Comparison of ENCODE assay signal across 12 cellular contexts in genomic region chr1:153960206-153960605, GRCh38. TPM values are rescaled to one million over a fixed set of nuclear protein-coding genes. Genes with fewer than 3 reads are reported as not detected.
DNase-seq lines count a peak whose midpoint lies in the region; ATAC-seq, FAIRE-seq and TF ChIP-seq lines count a peak whose summit lies in the region.
"Had no signal": no experiment of that assay in that cellular context is flagged by ENCODE, and none has a peak within 500 bp of the region (broad histone marks: within the 10 kb centered on the region; RNA-seq: fewer than 3 reads in every experiment).

No MANE protein-coding gene starts in this region.

- no peak overlapping the region for H3K4me3 Mint-ChIP-seq in astrocyte (ENCODE audit: unreplicated experiment)
- H3K4me3 Mint-ChIP-seq: HFFc6 had no signal

- H3K4me1 ChIP-seq in astrocyte (ENCODE audit: insufficient read depth, low read length) (peaks cover 31% of the 10 kb centered on the region), psoas muscle (peaks cover 52% of the 10 kb centered on the region)

- TF ChIP-seq CTCF in astrocyte (IDR thresholded peaks at IDR 0.05; ENCODE audit: insufficient read depth, low read depth, low read length) (no peak), psoas muscle (IDR thresholded peaks at IDR 0.05) (no peak)

- DNase-seq in H7 (peak; percentile 7), astrocyte (ENCODE audit: low read depth) (no peak), psoas muscle (peak in 1 of 2 donors; percentile 58)
- DNase-seq: cortex of kidney, HFFc6, NCI-H146, NCI-H69, thyroid gland had no signal

- H3K4me1 Mint-ChIP-seq in astrocyte (ENCODE audit: low read depth, unreplicated experiment) = peaks cover 34% of the 10 kb centered on the region

- WGBS in psoas muscle, 3 donors = 38 to 54% (median 48%) methylated on average over 11 of the region's 11 CpGs

- no peak for FAIRE-seq in astrocyte (lab: Jason Lieb, UNC)

- no peaks in the 10 kb centered on the region for H3K27me3 Mint-ChIP-seq in astrocyte (ENCODE audit: low read depth, unreplicated experiment)

- intact Hi-C loops in psoas muscle (cut with DNase I) = no loop called here

- H3K36me3 ChIP-seq in H7 (replicated peaks; ENCODE audit: control insufficient read depth, insufficient read depth, low read length) = peaks cover 24% of the 10 kb centered on the region
- H3K36me3 ChIP-seq in astrocyte (ENCODE audit: insufficient read depth, low read length) = no peaks in the 10 kb centered on the region
- peaks cover 4 to 22% of the 10 kb centered on the region in 2 donors for H3K36me3 ChIP-seq in psoas muscle (ENCODE audit: insufficient read depth in 1 of 2, low read depth in 1 of 2)

- H3K9me3 Mint-ChIP-seq in astrocyte (ENCODE audit: unreplicated experiment) = no peaks in the 10 kb centered on the region
- H3K9me3 Mint-ChIP-seq: HFFc6 had no signal

- peaks cover 9% of the 10 kb centered on the region for H3K36me3 Mint-ChIP-seq in astrocyte (ENCODE audit: low read depth, unreplicated experiment)

- peaks cover 63% of the 10 kb centered on the region for H3K79me2 ChIP-seq in astrocyte (ENCODE audit: insufficient read depth, low read length)

- ATAC-seq in psoas muscle = no peak
- ATAC-seq in HG02885 (IDR thresholded peaks at IDR 0.05; ENCODE audit: poor library complexity, unreplicated experiment) = no peak
- no peak for ATAC-seq in HG02759 (IDR thresholded peaks at IDR 0.05; ENCODE audit: unreplicated experiment)
- ATAC-seq: mucosa of descending colon, sciatic nerve had no signal

- peaks cover 36% of the 10 kb centered on the region for H4K20me1 ChIP-seq in astrocyte (ENCODE audit: insufficient read depth, low read length)

- no peak overlapping the region for H3K27ac ChIP-seq in astrocyte (ENCODE audit: low read depth, low read length)
- H3K27ac ChIP-seq in psoas muscle = peak overlapping the region; percentile 93
- H3K27ac ChIP-seq: thyroid gland had no signal

- H3K27ac Mint-ChIP-seq in astrocyte (ENCODE audit: unreplicated experiment) = peak overlapping the region; percentile 58

- H3K27me3 ChIP-seq in H7 (ENCODE audit: control insufficient read depth, insufficient read depth, low read length) (no peaks in the 10 kb centered on the region), astrocyte (ENCODE audit: insufficient read depth, low read length) (no peaks in the 10 kb centered on the region), psoas muscle (ENCODE audit: insufficient read depth in 3 of 3, low read length in 2 of 3) (no peaks in the 10 kb centered on the region)
- H3K27me3 ChIP-seq: thyroid gland had no signal

- H3K9me3 ChIP-seq in astrocyte (ENCODE audit: insufficient read depth, low read depth, low read length) = no peaks in the 10 kb centered on the region
- no peaks in the 10 kb centered on the region for H3K9me3 ChIP-seq in psoas muscle
- H3K9me3 ChIP-seq: mucosa of descending colon, thyroid gland had no signal

- H3K4me3 ChIP-seq in H7 (ENCODE audit: insufficient read depth, low read depth, low read length) (no peak overlapping the region), astrocyte (ENCODE audit: insufficient read depth, low read depth, low read length) (no peak overlapping the region), psoas muscle (no peak overlapping the region)
- H3K4me3 ChIP-seq: mucosa of descending colon, thyroid gland had no signal

- no peak overlapping the region for H3K9ac ChIP-seq in astrocyte (ENCODE audit: low read length)

- H3K4me2 ChIP-seq in astrocyte (ENCODE audit: low read length) = no peak overlapping the region

- H2AFZ ChIP-seq in astrocyte (ENCODE audit: low read depth, low read length) = no peak overlapping the region

RNA-seq across cellular contexts. Expression of gene CRTC2, which starts 1.8 kb away (rescaled TPM):
- 17.1 and 22.4 TPM in 2 replicates for total RNA-seq in H7 (2014; rRNA removed; shearing (Covaris generic))
- total RNA-seq in astrocyte = 38.3 and 38.4 TPM in 2 replicates
- total RNA-seq in psoas muscle = 10 to 100 TPM; 17.0 to 39.0 (median 27.6) TPM
- 10 to 100 TPM; 31.3 to 54.6 (median 31.3) TPM for polyA plus RNA-seq in psoas muscle

RNA-seq across cellular contexts. Expression of gene SLC39A1, which starts 3.1 kb away (rescaled TPM):
- 310 and 377 TPM in 2 replicates for total RNA-seq in H7 (2014; rRNA removed; shearing (Covaris generic))
- 90.2 and 91.7 TPM in 2 replicates for total RNA-seq in astrocyte
- total RNA-seq in psoas muscle = 10 to 100 TPM; 21.9 to 58.2 (median 38.0) TPM
- 10 to 100 TPM; 46.7 to 85.3 (median 65.9) TPM for polyA plus RNA-seq in psoas muscle

RNA-seq across cellular contexts. Expression of gene CREB3L4, which starts 7.5 kb away (rescaled TPM):
- 58.2 and 81.2 TPM in 2 replicates for total RNA-seq in H7 (2014; rRNA removed; shearing (Covaris generic))
- 5.3 and 6.1 TPM in 2 replicates for total RNA-seq in astrocyte
- total RNA-seq in psoas muscle = 1 to 10 TPM; 3.7 to 5.6 (median 5.0) TPM
- polyA plus RNA-seq in psoas muscle = 10 to 100 TPM in 1 of 3 donors, 1 to 10 TPM in 2; 4.3 to 12.6 (median 6.3) TPM

RNA-seq across cellular contexts. Expression of gene DENND4B, which starts 13.7 kb away (rescaled TPM):
- total RNA-seq in H7 (2014; rRNA removed; shearing (Covaris generic)) = 41.9 and 57.0 TPM in 2 replicates
- total RNA-seq in astrocyte = 31.3 and 32.2 TPM in 2 replicates
- total RNA-seq in psoas muscle = 10 to 100 TPM; 47.1 to 75.4 (median 50.3) TPM
- polyA plus RNA-seq in psoas muscle = 10 to 100 TPM; 23.1 to 40.4 (median 23.5) TPM

RNA-seq across cellular contexts. Expression of gene JTB, which starts 17.3 kb away (rescaled TPM):
- 202 and 232 TPM in 2 replicates for total RNA-seq in H7 (2014; rRNA removed; shearing (Covaris generic))
- total RNA-seq in astrocyte (103 TPM in 2 replicates), psoas muscle (100 to 1,000 TPM in 2 of 4 donors, 10 to 100 TPM in 2; 87.6 to 118 (median 95.0) TPM)
- polyA plus RNA-seq in psoas muscle = 100 to 1,000 TPM; 147 to 266 (median 172) TPM
